22 cellular contexts compared by ENCODE assay signal in genomic region chr1:2303016-2303775, GRCh38.
A peak's percentile ranks its signal among the peaks of the same experiment; 100 is the strongest.
DNase-seq lines count a peak whose midpoint lies in the region; ATAC-seq, FAIRE-seq and TF ChIP-seq lines count a peak whose summit lies in the region.
"Had no signal": no experiment of that assay in that cellular context is flagged by ENCODE, and none has a peak within 500 bp of the region (broad histone marks: within the 10 kb centered on the region; RNA-seq: fewer than 3 reads in every experiment).

No MANE protein-coding gene starts in this region.

- no peak overlapping the region for H4K91ac ChIP-seq in H1 (replicated peaks; ENCODE audit: insufficient read length, low read length)

- no peak for DNase-seq in natural killer cell
- DNase-seq in natural killer cell treated with Interleukin-12 subunit alpha and Interleukin-12 subunit beta and Interleukin-15 and Interleukin-18, amount 100 ng/mL, for 72 hours (ENCODE audit: low spot score): no peak
- DNase-seq in activated B cell treated with CpG ODN at 0.5 μM for 24 hours: no peak
- no peak for DNase-seq in H1 (ENCODE audit: low read depth in 1 of 2, low spot score in 2 of 2)
- DNase-seq: Caco-2; effector CD4-positive, alpha-beta T cell; esophagus squamous epithelium; midbrain; NCI-H1105 treated with DMSO at 0.1 percent for 48 hours; NCI-H2081 treated with DMSO at 0.1 percent for 48 hours; NCI-H510A; psoas muscle; SK-N-SH; stimulated activated naive CD4-positive, alpha-beta T cell treated with Interleukin-2 at 50 U/mL for 16 hours; T-helper 9 cell; transverse colon had no signal

- no peaks in the 10 kb centered on the region for H3K27me3 Mint-ChIP-seq in natural killer cell (ENCODE audit: low read depth in 2 of 2)
- H3K27me3 Mint-ChIP-seq in natural killer cell treated with Interleukin-12 subunit alpha and Interleukin-12 subunit beta and Interleukin-15 and Interleukin-18, amount 100 ng/mL, for 72 hours: no peaks in the 10 kb centered on the region
- no peaks in the 10 kb centered on the region for H3K27me3 Mint-ChIP-seq in activated B cell treated with CpG ODN at 0.5 μM for 24 hours
- H3K27me3 Mint-ChIP-seq: activated T-helper 17 cell treated with anti-CD3 and anti-CD28 coated beads, Interleukin-2, amount 50 U/mL, for 72 hours had no signal

- H3K18ac ChIP-seq in H1 (ENCODE audit: extremely low read depth, low read length): no peak overlapping the region

- peak overlapping the region; percentile 13 for H3K4me3 Mint-ChIP-seq in natural killer cell
- no peak overlapping the region for H3K4me3 Mint-ChIP-seq in natural killer cell treated with Interleukin-12 subunit alpha and Interleukin-12 subunit beta and Interleukin-15 and Interleukin-18, amount 100 ng/mL, for 72 hours
- no peak overlapping the region for H3K4me3 Mint-ChIP-seq in activated B cell treated with CpG ODN at 0.5 μM for 24 hours
- H3K4me3 Mint-ChIP-seq: activated T-helper 17 cell treated with anti-CD3 and anti-CD28 coated beads, Interleukin-2, amount 50 U/mL, for 72 hours had no signal

- H3K27ac ChIP-seq in H1 (ENCODE audit: low read depth, low read length) (no peak overlapping the region), subcutaneous abdominal adipose tissue (ENCODE audit: low read depth, low read length) (peak overlapping the region; percentile 82)
- H3K27ac ChIP-seq: psoas muscle had no signal

- H2BK12ac ChIP-seq in H1 (ENCODE audit: low read depth, low read length): no peak overlapping the region

- no peak overlapping the region for H3K56ac ChIP-seq in H1 (replicated peaks; ENCODE audit: insufficient read length, low read depth, low read length)

- H3K4me1 ChIP-seq in H1 (replicated peaks in 1 of 4; ENCODE audit: control insufficient read depth in 3 of 4, insufficient read depth in 4 of 4, low read length in 3 of 4) (peaks cover 0 to 3% (median 0%) of the 10 kb centered on the region in 4 experiments; a peak in 3 of 7 replicates), subcutaneous abdominal adipose tissue (ENCODE audit: control insufficient read depth in 5 of 5, insufficient read depth in 5 of 5, low read length in 5 of 5) (peaks cover 8 to 55% (median 44%) of the 10 kb centered on the region in 5 donors)
- H3K4me1 ChIP-seq: Caco-2 had no signal

- H3K9me3 ChIP-seq in H1 (ENCODE audit: insufficient read depth in 2 of 2, low read depth in 1 of 2, low read length in 1 of 2) (no peaks in the 10 kb centered on the region), subcutaneous abdominal adipose tissue (ENCODE audit: control insufficient read depth in 5 of 5, low read length in 5 of 5) (no peaks in the 10 kb centered on the region)
- H3K9me3 ChIP-seq: Caco-2, esophagus squamous epithelium, psoas muscle, SK-N-SH, transverse colon had no signal

- no peak overlapping the region for H3K4ac ChIP-seq in H1 (replicated peaks; ENCODE audit: insufficient read length, low read depth, low read length)

- no peak overlapping the region for H3K9ac ChIP-seq in H1 (replicated peaks in 1 of 4; ENCODE audit: extremely low read depth in 1 of 4, low read depth in 3 of 4, low read length in 3 of 4)
- H3K9ac ChIP-seq in subcutaneous abdominal adipose tissue (ENCODE audit: low read length in 5 of 5): no peak overlapping the region
- H3K9ac ChIP-seq: SK-N-SH had no signal

- H2BK5ac ChIP-seq in H1 (ENCODE audit: low read depth, low read length): no peak overlapping the region

- H3K4me3 ChIP-seq in H1 (ENCODE audit: extremely low read depth in 1 of 4, insufficient read depth in 2 of 4, low read depth in 3 of 4, low read length in 4 of 4) (no peak overlapping the region), subcutaneous abdominal adipose tissue (ENCODE audit: low read depth in 1 of 5, low read length in 5 of 5) (no peak overlapping the region)
- H3K4me3 ChIP-seq: esophagus squamous epithelium, psoas muscle, skin epidermis, transverse colon had no signal

- peak overlapping the region; percentile 71; the same call in 1 of the 2 replicates for H4K8ac ChIP-seq in H1 (ENCODE audit: extremely low read depth, insufficient read depth, low read length)

- H2BK20ac ChIP-seq in H1 (ENCODE audit: low read length): no peak overlapping the region

- TF ChIP-seq CTCF in natural killer cell (IDR thresholded peaks at IDR 0.05) (no peak), activated B cell treated with CpG ODN at 0.5 μM for 24 hours (IDR thresholded peaks at IDR 0.05) (no peak), H1 (IDR thresholded peaks at IDR 0.05; ENCODE audit: control extremely low read depth in 1 of 3, insufficient read depth in 1 of 3, low read depth in 1 of 3, low read length in 3 of 3) (no peak)

- no peak for ATAC-seq in natural killer cell
- ATAC-seq in natural killer cell treated with Interleukin-12 subunit alpha and Interleukin-12 subunit beta and Interleukin-15 and Interleukin-18, amount 100 ng/mL, for 72 hours: no peak
- no peak for ATAC-seq in activated B cell treated with CpG ODN at 0.5 μM for 24 hours (ENCODE audit: low read depth)
- no peak for ATAC-seq in HG03108 (IDR thresholded peaks at IDR 0.05; ENCODE audit: unreplicated experiment)
- ATAC-seq in GM21786 (IDR thresholded peaks at IDR 0.05; ENCODE audit: unreplicated experiment): no peak
- no peak for ATAC-seq in HG02571 (IDR thresholded peaks at IDR 0.05; ENCODE audit: unreplicated experiment)
- ATAC-seq: activated T-helper 17 cell treated with anti-CD3 and anti-CD28 coated beads, Interleukin-2, amount 50 U/mL, for 72 hours; psoas muscle had no signal

- H3K23me2 ChIP-seq in H1 (ENCODE audit: low read depth, low read length): no peaks in the 10 kb centered on the region

- H3K4me1 Mint-ChIP-seq in natural killer cell (peaks cover 36 to 48% of the 10 kb centered on the region in 2 donors), activated B cell treated with CpG ODN at 0.5 μM for 24 hours (peaks cover 52% of the 10 kb centered on the region)
- H3K4me1 Mint-ChIP-seq in natural killer cell treated with Interleukin-12 subunit alpha and Interleukin-12 subunit beta and Interleukin-15 and Interleukin-18, amount 100 ng/mL, for 72 hours (ENCODE audit: low read depth in 2 of 2): peaks cover 21 to 38% of the 10 kb centered on the region in 2 donors

- H4K5ac ChIP-seq in H1 (ENCODE audit: insufficient read length, low read depth, low read length): no peak overlapping the region

- no peak overlapping the region for H3K4me2 ChIP-seq in H1 (ENCODE audit: insufficient read depth in 1 of 2, low read depth in 2 of 2, low read length in 2 of 2)
- H3K4me2 ChIP-seq: SK-N-SH had no signal

- H3K79me1 ChIP-seq in H1 (ENCODE audit: low read depth, low read length): peaks cover 25% of the 10 kb centered on the region

- H3K36me3 Mint-ChIP-seq in natural killer cell: peaks cover 9% of the 10 kb centered on the region
- H3K36me3 Mint-ChIP-seq in natural killer cell treated with Interleukin-12 subunit alpha and Interleukin-12 subunit beta and Interleukin-15 and Interleukin-18, amount 100 ng/mL, for 72 hours: peaks cover 7% of the 10 kb centered on the region
- H3K36me3 Mint-ChIP-seq in activated B cell treated with CpG ODN at 0.5 μM for 24 hours (ENCODE audit: low read depth): peaks cover 40% of the 10 kb centered on the region

- H3K23ac ChIP-seq in H1 (ENCODE audit: insufficient read length): no peak overlapping the region

- peaks cover 12 to 41% of the 10 kb centered on the region in 2 experiments for H4K20me1 ChIP-seq in H1 (replicated peaks in 1 of 2; ENCODE audit: control insufficient read depth in 1 of 2, insufficient read depth in 2 of 2, low read length in 2 of 2)

- TF ChIP-seq RAD21 in H1 (IDR thresholded peaks at IDR 0.05 in 1 of 2, conservative IDR thresholded peaks at IDR 0.05 in 1 of 2; ENCODE audit: low read depth in 2 of 2, low read length in 2 of 2): no peak

- no peak for TF ChIP-seq POLR2A in H1 (IDR thresholded peaks at IDR 0.05; ENCODE audit: control extremely low read depth in 1 of 2, low read depth in 2 of 2, low read length in 2 of 2)

- H3K36me3 ChIP-seq in H1 (ENCODE audit: control insufficient read depth in 2 of 4, insufficient read depth in 4 of 4, low read length in 3 of 4) (peaks cover 6 to 43% (median 25%) of the 10 kb centered on the region in 4 experiments; a peak in 6 of 8 replicates), subcutaneous abdominal adipose tissue (ENCODE audit: control insufficient read depth in 5 of 5, insufficient read depth in 5 of 5, low read length in 5 of 5) (peaks cover 5 to 57% (median 53%) of the 10 kb centered on the region in 5 donors)

- H3K79me2 ChIP-seq in H1 (ENCODE audit: control insufficient read depth in 1 of 2, insufficient read depth in 2 of 2, low read length in 2 of 2): peaks cover 0 to 45% of the 10 kb centered on the region in 2 experiments; a peak in 3 of 4 replicates

- H2BK120ac ChIP-seq in H1 (replicated peaks; ENCODE audit: low read depth, low read length): no peak overlapping the region

- 87% methylated on average over 31 of the region's 35 CpGs; no CpG with 5 or more reads in 1 of the 2 experiments for WGBS in H1 (ENCODE audit: extremely low coverage in 1 of 2, insufficient coverage in 1 of 2, insufficient read length in 1 of 2, insufficient replicate concordance in 2 of 2, low coverage in 1 of 2, low lambda C conversion rate in 2 of 2, missing lambda C conversion rate in 1 of 2), 2 experiments

- H3K27me3 ChIP-seq in H1 (replicated peaks in 1 of 4; ENCODE audit: control insufficient read depth in 3 of 4, extremely low read depth in 1 of 4, insufficient read depth in 3 of 4, low read length in 3 of 4) (no peaks in the 10 kb centered on the region), subcutaneous abdominal adipose tissue (ENCODE audit: control insufficient read depth in 5 of 5, insufficient read depth in 4 of 5, low read length in 5 of 5) (no peaks in the 10 kb centered on the region)
- H3K27me3 ChIP-seq: esophagus squamous epithelium, transverse colon had no signal

- intact Hi-C loops in natural killer cell (cut with micrococcal nuclease) (no loop called here), activated B cell treated with CpG ODN at 0.5 μM for 24 hours (cut with micrococcal nuclease) (no loop called here)

- no peak overlapping the region for H3K14ac ChIP-seq in H1 (ENCODE audit: insufficient read length)

- POLR2A ChIA-PET in activated B cell treated with CpG ODN at 0.5 μM for 24 hours (lab: Charles Lee) (interaction anchor here (4.4 to 6.5 kb wide), 2 partner anchors 10 to 109 kb away, joined by 26 to 100 read pairs; partner anchors contain the start of gene FAAP20), H1 (lab: Charles Lee; ENCODE audit: partially characterized antibody) (interaction anchor here (0.9 to 2.5 kb wide), 6 partner anchors 9 to 79 kb away, joined by 3 to 5 read pairs (median 4); no protein-coding TSS in a partner anchor)

- H2AK5ac ChIP-seq in H1 (ENCODE audit: low read depth, low read length): no peak overlapping the region

- FAIRE-seq in H1 (lab: Jason Lieb, UNC): no peak

- no peak for TF ChIP-seq EP300 in H1 (IDR thresholded peaks at IDR 0.05; ENCODE audit: borderline replicate concordance in 1 of 2, low read depth in 2 of 2, low read length in 2 of 2)

- H3K27ac Mint-ChIP-seq in natural killer cell (peak overlapping the region; percentile 42 to 96), activated B cell treated with CpG ODN at 0.5 μM for 24 hours (peak overlapping the region; percentile 46)
- no peak overlapping the region for H3K27ac Mint-ChIP-seq in natural killer cell treated with Interleukin-12 subunit alpha and Interleukin-12 subunit beta and Interleukin-15 and Interleukin-18, amount 100 ng/mL, for 72 hours
- H3K27ac Mint-ChIP-seq: activated T-helper 17 cell treated with anti-CD3 and anti-CD28 coated beads, Interleukin-2, amount 50 U/mL, for 72 hours had no signal

- no peak overlapping the region for H2BK15ac ChIP-seq in H1 (ENCODE audit: low read length)

- CTCF ChIA-PET in activated B cell treated with CpG ODN at 0.5 μM for 24 hours (lab: Charles Lee) (interaction anchor here (0.8 to 2.8 kb wide), 4 partner anchors 9 to 74 kb away, joined by 3 to 14 read pairs (median 4); no protein-coding TSS in a partner anchor), H1 (lab: Charles Lee; ENCODE audit: partially characterized antibody) (interaction anchor here (0.5 to 2.2 kb wide), 5 partner anchors 8 to 888 kb away, joined by 3 to 6 read pairs (median 3); no protein-coding TSS in a partner anchor)

- H2AFZ ChIP-seq in H1 (ENCODE audit: low read length): no peak overlapping the region

- no peaks in the 10 kb centered on the region for H3K9me3 Mint-ChIP-seq in natural killer cell
- H3K9me3 Mint-ChIP-seq in natural killer cell treated with Interleukin-12 subunit alpha and Interleukin-12 subunit beta and Interleukin-15 and Interleukin-18, amount 100 ng/mL, for 72 hours: no peaks in the 10 kb centered on the region
- H3K9me3 Mint-ChIP-seq in activated B cell treated with CpG ODN at 0.5 μM for 24 hours: no peaks in the 10 kb centered on the region
- H3K9me3 Mint-ChIP-seq: activated T-helper 17 cell treated with anti-CD3 and anti-CD28 coated beads, Interleukin-2, amount 50 U/mL, for 72 hours had no signal

Comparison
In these comparisons a context has a peak if more than half of its experiments do, and no peak if none do; other contexts are left out.
1. H3K27ac Mint-ChIP-seq: peak in natural killer cell (2 of 2) and activated B cell treated with CpG ODN at 0.5 μM for 24 hours (single experiment); none in natural killer cell treated with Interleukin-12 subunit alpha and Interleukin-12 subunit beta and Interleukin-15 and Interleukin-18, amount 100 ng/mL, for 72 hours (0 of 2).